In the genomic region with DNA sequence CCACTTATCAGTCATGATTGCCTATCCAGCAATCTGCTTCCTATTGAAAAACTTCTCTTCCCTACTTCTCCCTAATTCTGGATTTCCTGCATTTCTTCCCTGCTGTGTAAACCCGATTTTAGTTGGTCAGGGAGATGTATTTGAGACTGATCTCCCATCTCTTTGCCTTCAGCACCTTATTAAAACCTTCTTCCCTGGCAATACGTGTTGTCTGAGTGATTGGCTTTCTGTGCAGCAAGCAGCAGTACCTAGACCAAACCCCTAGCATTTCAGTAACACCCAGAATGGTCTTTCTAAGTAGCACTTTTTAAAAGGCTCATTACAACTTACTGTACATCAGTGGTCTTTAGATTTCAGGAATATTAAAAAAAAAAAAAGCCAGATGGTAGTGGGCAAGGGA, we compare ENCODE assay signal across 3 cellular contexts.
"Had no signal": no experiment of that assay in that cellular context is flagged by ENCODE, and none has a peak within 500 bp of the region (broad histone marks: within the 10 kb centered on the region; RNA-seq: fewer than 3 reads in every experiment).

No MANE protein-coding gene starts in this region.

- DNase-seq: GDM1, GF-D8 had no signal

- H3K4me3 ChIP-seq: GM12878 had no signal
